12 cellular contexts compared by ENCODE assay signal in the genomic region with DNA sequence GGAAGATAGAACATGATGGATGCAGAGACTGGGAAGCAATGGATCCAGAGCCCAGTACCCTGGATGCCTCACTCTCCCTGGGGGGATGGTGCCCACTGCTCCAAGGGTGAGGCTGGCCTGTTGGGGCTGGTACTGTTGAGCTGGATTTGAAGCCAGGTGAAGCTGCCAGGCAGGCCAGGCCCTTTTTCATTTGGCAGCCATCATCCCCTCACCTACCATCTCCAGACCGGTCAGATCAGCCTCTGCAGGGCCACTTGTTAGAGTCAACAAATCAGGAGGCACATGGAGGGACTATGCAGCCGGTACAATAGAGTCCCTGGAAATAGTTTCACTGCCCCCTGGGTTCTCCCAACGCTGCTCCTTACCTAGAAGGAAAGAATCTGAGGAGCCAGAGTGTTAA. TPM values are rescaled to one million over a fixed set of nuclear protein-coding genes. Genes with fewer than 3 reads are reported as not detected.
A peak's percentile ranks its signal among the peaks of the same experiment; 100 is the strongest.
DNase-seq lines count a peak whose midpoint lies in the region; ATAC-seq and TF ChIP-seq lines count a peak whose summit lies in the region.
"Had no signal": no experiment of that assay in that cellular context is flagged by ENCODE, and none has a peak within 500 bp of the region (broad histone marks: within the 10 kb centered on the region; RNA-seq: fewer than 3 reads in every experiment).

No MANE protein-coding gene starts in this region.

- POLR2A ChIA-PET in CD4-positive, alpha-beta T cell (lab: Charles Lee): interaction anchor here (1.2 to 1.8 kb wide), 2 partner anchors 54 to 762 kb away, joined by 3 to 5 read pairs; partner anchors contain the start of genes HEMK1 and MANF
- POLR2A ChIA-PET in HCT116 (lab: Charles Lee): interaction anchor here (2.4 kb wide), 1 partner anchor 30 kb away, joined by 8 read pairs; no protein-coding TSS in a partner anchor

- no peak for TF ChIP-seq RAD21 in HCT116 (IDR thresholded peaks at IDR 0.05; ENCODE audit: low read depth)

- peaks cover 82% of the 10 kb centered on the region for H3K4me1 Mint-ChIP-seq in CD4-positive, alpha-beta T cell (ENCODE audit: low read depth)
- peaks cover 75% of the 10 kb centered on the region for H3K4me1 Mint-ChIP-seq in activated naive CD8-positive, alpha-beta T cell treated with anti-CD3 and anti-CD28 coated beads for 36 hours
- H3K4me1 Mint-ChIP-seq in neural progenitor cell: peaks cover 52% of the 10 kb centered on the region

- H3K4me3 ChIP-seq in HCT116 (replicated peaks in 1 of 2; ENCODE audit: low read depth in 1 of 2, low read length in 2 of 2) (no peak overlapping the region), neural progenitor cell (no peak overlapping the region), dorsolateral prefrontal cortex (no peak overlapping the region), vagina (no peak overlapping the region), uterus (no peak overlapping the region)
- H3K4me3 ChIP-seq: K562, Peyer's patch had no signal

- no peaks in the 10 kb centered on the region for H3K9me3 ChIP-seq in CD4-positive, alpha-beta T cell (ENCODE audit: control insufficient read depth, low read length)
- H3K9me3 ChIP-seq in HCT116 (ENCODE audit: control insufficient read depth in 1 of 2, insufficient read depth in 1 of 2, low read depth in 1 of 2, low read length in 2 of 2) (no peaks in the 10 kb centered on the region), neural progenitor cell (ENCODE audit: low read depth) (no peaks in the 10 kb centered on the region), vagina (no peaks in the 10 kb centered on the region), uterus (no peaks in the 10 kb centered on the region)
- H3K9me3 ChIP-seq: Peyer's patch had no signal

- peak overlapping the region; percentile 67 for H3K27ac Mint-ChIP-seq in CD4-positive, alpha-beta T cell
- H3K27ac Mint-ChIP-seq in activated naive CD8-positive, alpha-beta T cell treated with anti-CD3 and anti-CD28 coated beads for 36 hours: peak overlapping the region; percentile 95
- peak overlapping the region; percentile 51 for H3K27ac Mint-ChIP-seq in neural progenitor cell

- no peaks in the 10 kb centered on the region for H3K27me3 ChIP-seq in CD4-positive, alpha-beta T cell (ENCODE audit: control insufficient read depth, insufficient read depth, low read length)
- H3K27me3 ChIP-seq in HCT116 (ENCODE audit: insufficient read depth, low read length) (no peaks in the 10 kb centered on the region), neural progenitor cell (no peaks in the 10 kb centered on the region), dorsolateral prefrontal cortex (no peaks in the 10 kb centered on the region), vagina (no peaks in the 10 kb centered on the region), uterus (no peaks in the 10 kb centered on the region)
- H3K27me3 ChIP-seq: Peyer's patch had no signal

- no peak for ATAC-seq in CD4-positive, alpha-beta T cell (ENCODE audit: poor library complexity)
- ATAC-seq in HCT116: no peak
- ATAC-seq: activated CD4-positive, CD25-positive, alpha-beta regulatory T cell treated with anti-CD3 and anti-CD28 coated beads, Interleukin-2, amount 50 U/mL, for 24 hours; K562 had no signal

- H3K79me2 ChIP-seq in HCT116 (ENCODE audit: insufficient read depth, low read length) (peaks cover 89% of the 10 kb centered on the region), neural progenitor cell (ENCODE audit: low read depth) (peaks cover 47% of the 10 kb centered on the region)

- no peaks in the 10 kb centered on the region for H3K9me2 ChIP-seq in HCT116 (ENCODE audit: insufficient read depth)

- no peak for DNase-seq in CD4-positive, alpha-beta T cell
- DNase-seq in HCT116 (ENCODE audit: low read depth, low spot score) (no peak), neural progenitor cell (ENCODE audit: low spot score) (no peak), dorsolateral prefrontal cortex (no peak), vagina (ENCODE audit: extremely low spot score in 2 of 2) (no peak), uterus (no peak)
- DNase-seq in activated naive CD8-positive, alpha-beta T cell treated with anti-CD3 and anti-CD28 coated beads for 36 hours: no peak
- DNase-seq: DMS79, NCI-H1092, Peyer's patch had no signal

- H4K20me1 ChIP-seq in HCT116 (ENCODE audit: insufficient read depth) (no peaks in the 10 kb centered on the region), neural progenitor cell (ENCODE audit: low read depth) (peaks cover 18% of the 10 kb centered on the region)

- H3K27me3 Mint-ChIP-seq in CD4-positive, alpha-beta T cell: no peaks in the 10 kb centered on the region
- no peaks in the 10 kb centered on the region for H3K27me3 Mint-ChIP-seq in activated naive CD8-positive, alpha-beta T cell treated with anti-CD3 and anti-CD28 coated beads for 36 hours
- H3K27me3 Mint-ChIP-seq in neural progenitor cell (ENCODE audit: insufficient read depth, low read depth): peaks cover 11% of the 10 kb centered on the region

- CTCF ChIA-PET in CD4-positive, alpha-beta T cell (lab: Charles Lee): no interaction called here
- CTCF ChIA-PET in HCT116 (lab: Charles Lee): interaction anchor here (1.9 kb wide), 1 partner anchor 30 kb away, joined by 7 read pairs; no protein-coding TSS in a partner anchor

- peaks cover 30% of the 10 kb centered on the region for H3F3A ChIP-seq in neural progenitor cell (ENCODE audit: low read depth)

- H3K9ac ChIP-seq in HCT116 (ENCODE audit: low read length) (no peak overlapping the region), neural progenitor cell (no peak overlapping the region)

- intact Hi-C loops in CD4-positive, alpha-beta T cell (cut with DNase I, micrococcal nuclease): loop anchor here in 1 of 2 experiments (2.0 to 5.0 kb wide), 2 partner anchors 48 to 1064 kb away; no protein-coding TSS in a partner anchor
- intact Hi-C loops in HCT116 (cut with micrococcal nuclease): no loop called here
- intact Hi-C loops in dorsolateral prefrontal cortex (cut with DNase I): no loop called here
- intact Hi-C loops in vagina (cut with DNase I): no loop called here
- intact Hi-C loops in uterus (cut with DNase I; ENCODE audit: low total_unique reads): no loop called here

- TF ChIP-seq POLR2A in HCT116 (IDR thresholded peaks at IDR 0.05; ENCODE audit: borderline replicate concordance, extremely low read depth, insufficient read depth, insufficient read length) (no peak), vagina (IDR thresholded peaks at IDR 0.05) (no peak), uterus (IDR thresholded peaks at IDR 0.05) (no peak)

- peaks cover 54 to 85% of the 10 kb centered on the region in 2 experiments for H3K4me1 ChIP-seq in HCT116 (ENCODE audit: control insufficient read depth in 1 of 2, insufficient read depth in 2 of 2, low read length in 2 of 2)
- peaks cover 41% of the 10 kb centered on the region for H3K4me1 ChIP-seq in neural progenitor cell
- H3K4me1 ChIP-seq in vagina: peaks cover 86% of the 10 kb centered on the region
- peaks cover 0 to 14% of the 10 kb centered on the region in 2 donors for H3K4me1 ChIP-seq in uterus

- H3K4me3 Mint-ChIP-seq in CD4-positive, alpha-beta T cell: no peak overlapping the region
- H3K4me3 Mint-ChIP-seq in activated naive CD8-positive, alpha-beta T cell treated with anti-CD3 and anti-CD28 coated beads for 36 hours: no peak overlapping the region
- no peak overlapping the region for H3K4me3 Mint-ChIP-seq in neural progenitor cell

- H3K4me2 ChIP-seq in HCT116 (ENCODE audit: low read length): 0 out of 2 replicates have a peak overlapping the region, but pooled peaks have one; percentile 75
- no peak overlapping the region for H3K4me2 ChIP-seq in neural progenitor cell

- RAD21 ChIA-PET in HCT116 (lab: Charles Lee; ENCODE audit: low non-redundant PET in 1 of 2, low total read pairs in 2 of 2, uncharacterized antibody in 2 of 2, unreplicated experiment in 2 of 2): no interaction called here

- H3K36me3 Mint-ChIP-seq in CD4-positive, alpha-beta T cell (ENCODE audit: low read depth): peaks cover 6% of the 10 kb centered on the region
- peaks cover 59% of the 10 kb centered on the region for H3K36me3 Mint-ChIP-seq in activated naive CD8-positive, alpha-beta T cell treated with anti-CD3 and anti-CD28 coated beads for 36 hours
- peaks cover 13% of the 10 kb centered on the region for H3K36me3 Mint-ChIP-seq in neural progenitor cell

- H3K27ac ChIP-seq in CD4-positive, alpha-beta T cell (ENCODE audit: low read depth, low read length): peak overlapping the region; percentile 58
- H3K27ac ChIP-seq in HCT116 (ENCODE audit: low read depth, low read length) (no peak overlapping the region), neural progenitor cell (no peak overlapping the region), dorsolateral prefrontal cortex (peak overlapping the region in 5 of 59 donors; percentile 14 to 59 (median 43)), vagina (no peak overlapping the region), uterus (no peak overlapping the region)

- TF ChIP-seq CTCF in CD4-positive, alpha-beta T cell (IDR thresholded peaks at IDR 0.05): no peak
- TF ChIP-seq CTCF in HCT116 (IDR thresholded peaks at IDR 0.05 in 2 of 3, conservative IDR thresholded peaks at IDR 0.05 in 1 of 3; ENCODE audit: borderline replicate concordance in 1 of 3, insufficient read depth in 1 of 3, low read depth in 2 of 3, low read length in 2 of 3) (no peak), neural progenitor cell (IDR thresholded peaks at IDR 0.05) (no peak), dorsolateral prefrontal cortex (IDR thresholded peaks at IDR 0.05 in 54 of 56, conservative IDR thresholded peaks at IDR 0.05 in 2 of 56; ENCODE audit: low read depth in 1 of 56, partially characterized antibody in 56 of 56) (peak in 1 of 56 donors; percentile 15), vagina (IDR thresholded peaks at IDR 0.05) (no peak), uterus (IDR thresholded peaks at IDR 0.05) (no peak)

- H3K9me3 Mint-ChIP-seq in CD4-positive, alpha-beta T cell: no peaks in the 10 kb centered on the region
- H3K9me3 Mint-ChIP-seq in activated naive CD8-positive, alpha-beta T cell treated with anti-CD3 and anti-CD28 coated beads for 36 hours: no peaks in the 10 kb centered on the region
- no peaks in the 10 kb centered on the region for H3K9me3 Mint-ChIP-seq in neural progenitor cell

- H3K36me3 ChIP-seq in HCT116 (ENCODE audit: control insufficient read depth in 1 of 2, insufficient read depth in 2 of 2, low read length in 2 of 2) (peaks cover 0 to 17% of the 10 kb centered on the region in 2 experiments; a peak in 1 of 4 replicates), neural progenitor cell (no peaks in the 10 kb centered on the region), vagina (no peaks in the 10 kb centered on the region), uterus (no peaks in the 10 kb centered on the region)
- H3K36me3 ChIP-seq: Peyer's patch had no signal

- BruUV-seq in HCT116 (replicated peaks; lab: Mats Ljungman, UMichigan): no TSS peak

- H2AFZ ChIP-seq in HCT116 (ENCODE audit: low read depth, low read length, poor library complexity, severe bottlenecking) (no peak overlapping the region), neural progenitor cell (replicated peaks) (no peak overlapping the region)

RNA-seq across cellular contexts. Expression of gene MAPKAPK3, which starts 5.9 kb away (rescaled TPM):
- total RNA-seq in CD4-positive, alpha-beta T cell: 10 to 100 TPM; 16.4 to 16.6 TPM
- total RNA-seq in HCT116 (2021; ENCODE audit: unreplicated experiment) (87.3 TPM), neural progenitor cell (ENCODE audit: low replicate concordance) (47.7 and 77.5 TPM in 2 replicates), dorsolateral prefrontal cortex (10 to 100 TPM in 107 of 120 experiments, 1 to 10 TPM in 13; 6.3 to 30.7 (median 13.1) TPM), vagina (38.1 TPM), uterus (10 to 100 TPM; 22.0 to 39.1 (median 29.0) TPM)
- 79.5 and 97.2 TPM in 2 replicates for polyA plus RNA-seq in HCT116 (2012)
- total RNA-seq in activated naive CD8-positive, alpha-beta T cell treated with anti-CD3 and anti-CD28 coated beads for 36 hours: 100 to 1,000 TPM; 166 to 171 TPM

RNA-seq across cellular contexts. Expression of gene CISH, which starts 11.3 kb away (rescaled TPM):
- 1 to 10 TPM; 3.5 to 3.7 TPM for total RNA-seq in CD4-positive, alpha-beta T cell
- 4.5 TPM for total RNA-seq in HCT116 (2021; ENCODE audit: unreplicated experiment)
- polyA plus RNA-seq in HCT116 (2012): 5.0 and 5.1 TPM in 2 replicates
- 100 to 1,000 TPM; 192 to 193 TPM for total RNA-seq in activated naive CD8-positive, alpha-beta T cell treated with anti-CD3 and anti-CD28 coated beads for 36 hours
- total RNA-seq in neural progenitor cell (ENCODE audit: low replicate concordance): 0.32 and 0.90 TPM in 2 replicates
- total RNA-seq in dorsolateral prefrontal cortex: 1 to 10 TPM in 67 of 120 experiments, under 1 TPM in 53; 0.15 to 7.8 (median 1.1) TPM
- 21.9 TPM for total RNA-seq in vagina
- 10 to 100 TPM in 1 of 4 donors, 1 to 10 TPM in 2, not detected in 1; 2.1 to 12.3 (median 5.6) TPM for total RNA-seq in uterus

RNA-seq across cellular contexts. Expression of gene DOCK3, which starts 51.8 kb away (rescaled TPM):
- total RNA-seq in CD4-positive, alpha-beta T cell: 1 to 10 TPM in 1 of 2 experiments, under 1 TPM in 1; 0.93 to 1.1 TPM
- total RNA-seq in HCT116 (2021; ENCODE audit: unreplicated experiment): 4.2 TPM
- 3.2 and 3.5 TPM in 2 replicates for polyA plus RNA-seq in HCT116 (2012)
- 1 to 10 TPM; 1.9 to 2.1 TPM for total RNA-seq in activated naive CD8-positive, alpha-beta T cell treated with anti-CD3 and anti-CD28 coated beads for 36 hours
- total RNA-seq in neural progenitor cell (ENCODE audit: low replicate concordance): 10.7 and 11.1 TPM in 2 replicates
- total RNA-seq in dorsolateral prefrontal cortex: 100 to 1,000 TPM in 74 of 120 experiments, 10 to 100 TPM in 46; 58.3 to 141 (median 105) TPM
- 0.98 TPM for total RNA-seq in vagina
- total RNA-seq in uterus: 1 to 10 TPM in 1 of 4 donors, under 1 TPM in 3; under 0.01 to 1.6 (median 0.46) TPM

RNA-seq across cellular contexts. Expression of gene HEMK1, which starts 53.6 kb away (rescaled TPM):
- 10 to 100 TPM; 12.4 to 14.6 TPM for total RNA-seq in CD4-positive, alpha-beta T cell
- total RNA-seq in HCT116 (2021; ENCODE audit: unreplicated experiment) (20.5 TPM), neural progenitor cell (ENCODE audit: low replicate concordance) (9.3 and 20.8 TPM in 2 replicates), dorsolateral prefrontal cortex (10 to 100 TPM in 115 of 120 experiments, 1 to 10 TPM in 5; 8.6 to 22.8 (median 14.2) TPM), vagina (3.4 TPM), uterus (10 to 100 TPM in 2 of 4 donors, 1 to 10 TPM in 1, under 1 TPM in 1; 0.77 to 26.5 (median 11.4) TPM)
- polyA plus RNA-seq in HCT116 (2012): 11.3 and 15.1 TPM in 2 replicates
- 10 to 100 TPM; 59.8 to 64.7 TPM for total RNA-seq in activated naive CD8-positive, alpha-beta T cell treated with anti-CD3 and anti-CD28 coated beads for 36 hours

RNA-seq across cellular contexts. Expression of gene C3orf18, which starts 55.3 kb away (rescaled TPM):
- 1 to 10 TPM; 3.9 to 5.2 TPM for total RNA-seq in CD4-positive, alpha-beta T cell
- total RNA-seq in HCT116 (2021; ENCODE audit: unreplicated experiment) (10.1 TPM), neural progenitor cell (ENCODE audit: low replicate concordance) (8.5 and 15.6 TPM in 2 replicates), dorsolateral prefrontal cortex (10 to 100 TPM; 22.0 to 50.0 (median 37.9) TPM), vagina (10.8 TPM), uterus (10 to 100 TPM in 3 of 4 donors, 1 to 10 TPM in 1; 7.1 to 21.0 (median 20.7) TPM)
- polyA plus RNA-seq in HCT116 (2012): 9.5 and 10.5 TPM in 2 replicates
- 10 to 100 TPM; 15.9 to 17.1 TPM for total RNA-seq in activated naive CD8-positive, alpha-beta T cell treated with anti-CD3 and anti-CD28 coated beads for 36 hours
